ENCODE assay signal across 24 cellular contexts in genomic region chr6:43297644-43298564, GRCh38. TPM values are rescaled to one million over a fixed set of nuclear protein-coding genes. Genes with fewer than 3 reads are reported as not detected.
A peak's percentile ranks its signal among the peaks of the same experiment; 100 is the strongest.
DNase-seq lines count a peak whose midpoint lies in the region; ATAC-seq and TF ChIP-seq lines count a peak whose summit lies in the region.
"Had no signal": no experiment of that assay in that cellular context is flagged by ENCODE, and none has a peak within 500 bp of the region (broad histone marks: within the 10 kb centered on the region; RNA-seq: fewer than 3 reads in every experiment).

Gene SLC22A7, plus strand, starts transcription at chr6:43298260. Its CDS starts 99 bp downstream, at chr6:43298359.

- intact Hi-C loops in posterior vena cava (cut with DNase I): no loop called here

- H3K4me3 ChIP-seq in hepatocyte: no peak within 1 kb of the TSS
- H3K4me3 ChIP-seq: BLaER1 treated with 17β-estradiol and CSF1 and Interleukin-3, amounts not matched to agents 10 nM and 100 nM; lower lobe of right lung; upper lobe of right lung had no signal

- H4K20me1 ChIP-seq in hepatocyte (ENCODE audit: insufficient read depth, poor library complexity, severe bottlenecking): no peaks in the 10 kb centered on the region
- H4K20me1 ChIP-seq: BLaER1 treated with 17β-estradiol and CSF1 and Interleukin-3, amounts not matched to agents 10 nM and 100 nM had no signal

- H3K27ac ChIP-seq in hepatocyte: no peak within 1 kb of the TSS
- H3K27ac ChIP-seq: 22Rv1; BLaER1 treated with 17β-estradiol and CSF1 and Interleukin-3, amounts not matched to agents 10 nM and 100 nM; foreskin keratinocyte; lower lobe of right lung; upper lobe of right lung had no signal

- DNase-seq in NCI-H1092 (lab: John Stamatoyannopoulos, UW) (peak; percentile 18), NCI-H1092 treated with DMSO at 0.1 percent for 48 hours (lab: John Stamatoyannopoulos, UW) (no peak), cerebellar cortex (ENCODE audit: low spot score) (peak; percentile 39), hepatocyte (ENCODE audit: low spot score) (no peak), posterior vena cava (ENCODE audit: low spot score) (peak; percentile 50), NCI-H82 (lab: John Stamatoyannopoulos, UW) (no peak)
- DNase-seq in stimulated activated naive CD8-positive, alpha-beta T cell treated with anti-CD3 and anti-CD28 coated beads, Interleukin-15, Interleukin-2, amounts not matched to agents 100 U/mL and 50 U/mL, for 24 hours: no peak
- DNase-seq: activated CD8-positive, alpha-beta T cell treated with anti-CD3 and anti-CD28 coated beads, Interleukin-2, amount 10 ng/mL, durations not matched to agents 7 days and 5 days; DMS153; foreskin keratinocyte; lower lobe of right lung; natural killer cell; NCI-H1930; NCI-H446 treated with DMSO at 0.1 percent for 48 hours; stimulated activated CD4-positive, alpha-beta T cell treated with anti-CD3 and anti-CD28 coated beads, Interleukin-15, amount 100 ng/mL, for 24 hours; T-helper 17 cell; upper lobe of right lung had no signal

- H3K4me1 ChIP-seq in hepatocyte (ENCODE audit: insufficient read depth): no peaks in the 10 kb centered on the region
- H3K4me1 ChIP-seq: foreskin keratinocyte, lower lobe of right lung, upper lobe of right lung had no signal

- no peaks in the 10 kb centered on the region for H3K9me2 ChIP-seq in hepatocyte (replicated peaks; ENCODE audit: insufficient read depth)

- H2AFZ ChIP-seq in hepatocyte: no peak within 1 kb of the TSS

- no peaks in the 10 kb centered on the region for H3K9me3 ChIP-seq in hepatocyte (ENCODE audit: low read depth)
- H3K9me3 ChIP-seq: BLaER1 treated with 17β-estradiol and CSF1 and Interleukin-3, amounts not matched to agents 10 nM and 100 nM; lower lobe of right lung; upper lobe of right lung had no signal

- WGBS in hepatocyte (ENCODE audit: low lambda C conversion rate, missing lambda C conversion rate): 86% methylated on average over 10 of the region's 10 CpGs

- no peaks in the 10 kb centered on the region for H3K79me2 ChIP-seq in hepatocyte

- no peaks in the 10 kb centered on the region for H3K36me3 ChIP-seq in hepatocyte (replicated peaks; ENCODE audit: insufficient read depth, low read depth)
- H3K36me3 ChIP-seq: BLaER1 treated with 17β-estradiol and CSF1 and Interleukin-3, amounts not matched to agents 10 nM and 100 nM; lower lobe of right lung; upper lobe of right lung had no signal

- no peak for TF ChIP-seq CTCF in hepatocyte (IDR thresholded peaks at IDR 0.05; ENCODE audit: poor library complexity)

- H3K4me2 ChIP-seq in hepatocyte: no peak within 1 kb of the TSS
- H3K4me2 ChIP-seq: BLaER1 treated with 17β-estradiol and CSF1 and Interleukin-3, amounts not matched to agents 10 nM and 100 nM had no signal

- no peak for ATAC-seq in stimulated activated naive CD8-positive, alpha-beta T cell treated with anti-CD3 and anti-CD28 coated beads, Interleukin-15, Interleukin-2, amounts not matched to agents 100 U/mL and 50 U/mL, for 24 hours
- ATAC-seq in GM19467 (IDR thresholded peaks at IDR 0.05; ENCODE audit: unreplicated experiment): no peak
- ATAC-seq: activated CD8-positive, alpha-beta T cell treated with anti-CD3 and anti-CD28 coated beads, Interleukin-2, amount 10 ng/mL, durations not matched to agents 7 days and 5 days; foreskin keratinocyte; lower lobe of right lung; natural killer cell; T-helper 17 cell; upper lobe of right lung had no signal

- H3K27me3 ChIP-seq in hepatocyte: no peaks in the 10 kb centered on the region
- H3K27me3 ChIP-seq: BLaER1 treated with 17β-estradiol and CSF1 and Interleukin-3, amounts not matched to agents 10 nM and 100 nM had no signal

RNA-seq across cellular contexts. Expression of gene SLC22A7, which starts in this region (rescaled TPM):
- total RNA-seq in hepatocyte (24.3 and 31.5 TPM in 2 replicates), posterior vena cava (not detected)
- 18.5 and 40.1 TPM in 2 replicates for polyA plus RNA-seq in hepatocyte
- total RNA-seq: activated CD8-positive, alpha-beta T cell treated with anti-CD3 and anti-CD28 coated beads, Interleukin-2, amount 10 ng/mL, durations not matched to agents 7 days and 5 days; activated T-helper 1 cell treated with anti-CD3 and anti-CD28 coated beads, Interleukin-12 subunit alpha, Interleukin-12 subunit beta, Interleukin-2, Interleukin-4 antibody, amounts not matched to agents 30 ng/mL and 10 ng/mL and 1 ng/mL, durations not matched to agents 14 hours and 24 hours and 36 hours; foreskin keratinocyte; lower lobe of right lung; MCF 10A; natural killer cell; pulmonary artery endothelial cell; T-helper 17 cell; upper lobe of right lung had no signal
- polyA plus RNA-seq: adipose tissue, foreskin keratinocyte had no signal

Comparison
In these comparisons a context has a peak if more than half of its experiments do, and no peak if none do; other contexts are left out.
1. RNA of gene SLC22A7 (total RNA-seq): 24.3 to 31.5 TPM in hepatocyte; not detected in posterior vena cava; every median in the first group is over 10 times any median in the second.
2. DNase-seq: peak in NCI-H1092 (single experiment) and cerebellar cortex (single experiment); none in NCI-H1092 treated with DMSO at 0.1 percent for 48 hours (single experiment), hepatocyte (single experiment), stimulated activated naive CD8-positive, alpha-beta T cell treated with anti-CD3 and anti-CD28 coated beads, Interleukin-15, Interleukin-2, amounts not matched to agents 100 U/mL and 50 U/mL, for 24 hours (single experiment) and NCI-H82 (single experiment).
3. Peak in DNase-seq in posterior vena cava; RNA of the gene not detected or under 1 TPM.